1 cellular context compared by ENCODE assay signal in the genomic region with DNA sequence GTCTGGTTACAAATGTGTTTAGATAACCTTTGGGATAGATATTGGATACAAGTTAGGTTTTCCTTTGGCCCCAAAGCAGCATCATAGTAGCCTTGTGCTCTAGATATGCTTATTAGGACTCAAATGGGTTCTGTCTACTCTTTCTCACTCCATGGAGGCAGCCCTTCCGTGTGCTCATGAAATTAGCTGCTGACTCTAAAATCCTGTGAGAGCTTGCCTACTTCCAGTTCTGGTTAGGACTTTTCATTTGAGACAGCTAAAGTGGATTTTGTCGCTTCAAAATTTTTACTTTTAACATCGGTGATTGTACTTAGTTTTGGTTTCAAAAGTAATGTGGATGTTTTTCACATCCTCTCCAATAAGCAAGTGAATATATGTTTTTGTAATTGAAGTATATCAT.
TF ChIP-seq lines count a peak whose summit lies in the region.

No MANE protein-coding gene starts in this region.

TF ChIP-seq in liver, 16 proteins besides CTCF, POLR2A, EP300 and RAD21 (continued from another document):
- TF ChIP-seq, protein P1, sequence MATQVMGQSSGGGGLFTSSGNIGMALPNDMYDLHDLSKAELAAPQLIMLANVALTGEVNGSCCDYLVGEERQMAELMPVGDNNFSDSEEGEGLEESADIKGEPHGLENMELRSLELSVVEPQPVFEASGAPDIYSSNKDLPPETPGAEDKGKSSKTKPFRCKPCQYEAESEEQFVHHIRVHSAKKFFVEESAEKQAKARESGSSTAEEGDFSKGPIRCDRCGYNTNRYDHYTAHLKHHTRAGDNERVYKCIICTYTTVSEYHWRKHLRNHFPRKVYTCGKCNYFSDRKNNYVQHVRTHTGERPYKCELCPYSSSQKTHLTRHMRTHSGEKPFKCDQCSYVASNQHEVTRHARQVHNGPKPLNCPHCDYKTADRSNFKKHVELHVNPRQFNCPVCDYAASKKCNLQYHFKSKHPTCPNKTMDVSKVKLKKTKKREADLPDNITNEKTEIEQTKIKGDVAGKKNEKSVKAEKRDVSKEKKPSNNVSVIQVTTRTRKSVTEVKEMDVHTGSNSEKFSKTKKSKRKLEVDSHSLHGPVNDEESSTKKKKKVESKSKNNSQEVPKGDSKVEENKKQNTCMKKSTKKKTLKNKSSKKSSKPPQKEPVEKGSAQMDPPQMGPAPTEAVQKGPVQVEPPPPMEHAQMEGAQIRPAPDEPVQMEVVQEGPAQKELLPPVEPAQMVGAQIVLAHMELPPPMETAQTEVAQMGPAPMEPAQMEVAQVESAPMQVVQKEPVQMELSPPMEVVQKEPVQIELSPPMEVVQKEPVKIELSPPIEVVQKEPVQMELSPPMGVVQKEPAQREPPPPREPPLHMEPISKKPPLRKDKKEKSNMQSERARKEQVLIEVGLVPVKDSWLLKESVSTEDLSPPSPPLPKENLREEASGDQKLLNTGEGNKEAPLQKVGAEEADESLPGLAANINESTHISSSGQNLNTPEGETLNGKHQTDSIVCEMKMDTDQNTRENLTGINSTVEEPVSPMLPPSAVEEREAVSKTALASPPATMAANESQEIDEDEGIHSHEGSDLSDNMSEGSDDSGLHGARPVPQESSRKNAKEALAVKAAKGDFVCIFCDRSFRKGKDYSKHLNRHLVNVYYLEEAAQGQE (IDR thresholded peaks at IDR 0.05), result no peak
